In genomic region chr7:157634401-157635147, GRCh38 we compare ENCODE assay signal across 18 cellular contexts.
A peak's percentile ranks its signal among the peaks of the same experiment; 100 is the strongest.
DNase-seq lines count a peak whose midpoint lies in the region; ATAC-seq and TF ChIP-seq lines count a peak whose summit lies in the region.
"Had no signal": no experiment of that assay in that cellular context is flagged by ENCODE, and none has a peak within 500 bp of the region (broad histone marks: within the 10 kb centered on the region; RNA-seq: fewer than 3 reads in every experiment).

No MANE protein-coding gene starts in this region.

- H3K9me3 ChIP-seq in H9 (ENCODE audit: control insufficient read depth, low read depth, low read length), result no peaks in the 10 kb centered on the region
- no peaks in the 10 kb centered on the region for H3K9me3 ChIP-seq in gastrocnemius medialis

- H3K27me3 Mint-ChIP-seq in H9 (ENCODE audit: low read depth) (peaks cover 92% of the 10 kb centered on the region), type B pancreatic cell (peaks cover 15% of the 10 kb centered on the region)

- no peak overlapping the region for H2AFZ ChIP-seq in H9 (ENCODE audit: low read length)
- H2AFZ ChIP-seq: GM23338 had no signal

- H3K27ac ChIP-seq in H9 (ENCODE audit: insufficient read length, low read depth, low read length), result no peak overlapping the region
- no peak overlapping the region for H3K27ac ChIP-seq in gastrocnemius medialis
- H3K27ac ChIP-seq: BLaER1, HL-60 had no signal

- intact Hi-C loops in Right ventricle myocardium inferior (cut with DNase I) (no loop called here), cardiac septum (cut with DNase I) (no loop called here), gastrocnemius medialis (cut with DNase I; ENCODE audit: low total_unique reads) (no loop called here)

- H3K4me3 ChIP-seq in gastrocnemius medialis, result no peak overlapping the region
- H3K4me3 ChIP-seq: BLaER1, GM23338, K562 had no signal

- no peaks in the 10 kb centered on the region for H3K79me1 ChIP-seq in H9 (ENCODE audit: insufficient read depth, low read depth, low read length, poor library complexity, severe bottlenecking)

- TF ChIP-seq POLR2A in gastrocnemius medialis (IDR thresholded peaks at IDR 0.05), result no peak

- no peaks in the 10 kb centered on the region for H4K20me1 ChIP-seq in H9 (ENCODE audit: control insufficient read depth, insufficient read depth, insufficient read length)
- H4K20me1 ChIP-seq: BLaER1 had no signal

- H3K79me2 ChIP-seq in H9 (ENCODE audit: insufficient read depth, low read length), result no peaks in the 10 kb centered on the region

- no peak overlapping the region for H3K23ac ChIP-seq in H9 (ENCODE audit: insufficient read length, low read depth, low read length)

- no peak overlapping the region for H4K5ac ChIP-seq in H9 (ENCODE audit: insufficient read length, low read depth, low read length)

- no peak overlapping the region for H3K4me2 ChIP-seq in H9 (ENCODE audit: insufficient read depth, insufficient read length, low read length)
- H3K4me2 ChIP-seq: BLaER1, GM23338 had no signal

- H3K27ac Mint-ChIP-seq in H9, result no peak overlapping the region
- H3K27ac Mint-ChIP-seq in type B pancreatic cell, result no peak overlapping the region
- H3K27ac Mint-ChIP-seq: CD4-positive, alpha-beta T cell; GM23338; HFFc6 had no signal

- H4K91ac ChIP-seq in H9 (ENCODE audit: insufficient read length, low read depth, low read length), result no peak overlapping the region

- in situ Hi-C loops in gastrocnemius medialis (cut with MboI; ENCODE audit: low sequenced_read_pairs in 4 of 4), result no loop called here

- H3K4me3 Mint-ChIP-seq in H9 (no peak overlapping the region), type B pancreatic cell (no peak overlapping the region)
- H3K4me3 Mint-ChIP-seq: CD4-positive, alpha-beta T cell; GM23338; HFFc6 had no signal

- H3K36me3 Mint-ChIP-seq in H9 (ENCODE audit: insufficient read depth in 1 of 3, low read depth in 3 of 3), result peaks cover 0 to 5% (median 0%) of the 10 kb centered on the region in 3 experiments; a peak in 2 of 7 replicates
- no peaks in the 10 kb centered on the region for H3K36me3 Mint-ChIP-seq in type B pancreatic cell

- no peak overlapping the region for H3K18ac ChIP-seq in H9 (ENCODE audit: insufficient read length, low read depth, low read length)

- H2BK12ac ChIP-seq in H9 (ENCODE audit: insufficient read length, low read depth, low read length), result no peak overlapping the region

- H3K9me3 Mint-ChIP-seq in H9 (peaks cover 1 to 2% of the 10 kb centered on the region in 2 experiments; a peak in 2 of 5 replicates), type B pancreatic cell (no peaks in the 10 kb centered on the region)
- H3K9me3 Mint-ChIP-seq: CD4-positive, alpha-beta T cell had no signal

- H3K23me2 ChIP-seq in H9 (ENCODE audit: insufficient read length, low read depth, low read length, poor library complexity, severe bottlenecking), result no peaks in the 10 kb centered on the region

- H2BK20ac ChIP-seq in H9 (ENCODE audit: low read depth, low read length, poor library complexity, severe bottlenecking), result no peak overlapping the region

- H2BK5ac ChIP-seq in H9 (ENCODE audit: insufficient read length, low read length), result no peak overlapping the region

- ATAC-seq in Right ventricle myocardium inferior (no peak), gastrocnemius medialis (no peak), GM18858 (IDR thresholded peaks at IDR 0.05; ENCODE audit: unreplicated experiment) (no peak)
- ATAC-seq: GM23338, HCT116, K562 had no signal

- no peak overlapping the region; the same call in 1 of the 2 replicates for H3K14ac ChIP-seq in H9 (ENCODE audit: insufficient read depth, low read length)

- H2BK120ac ChIP-seq in H9 (ENCODE audit: low read depth, low read length, poor library complexity, severe bottlenecking), result no peak overlapping the region

- no peak overlapping the region for H4K8ac ChIP-seq in H9 (replicated peaks; ENCODE audit: insufficient read length, low read depth, low read length)

- H3K9ac ChIP-seq in H9 (ENCODE audit: extremely low read depth, insufficient read length, low read length), result no peak overlapping the region
- H3K9ac ChIP-seq: BLaER1 had no signal

- H3K4me1 ChIP-seq in H9 (ENCODE audit: insufficient read depth, low read length) (no peaks in the 10 kb centered on the region), gastrocnemius medialis (no peaks in the 10 kb centered on the region)
- H3K4me1 ChIP-seq: BLaER1, Caco-2 had no signal

- H2BK15ac ChIP-seq in H9 (ENCODE audit: low read depth, low read length), result no peak overlapping the region

- H3T11ph ChIP-seq in H9 (ENCODE audit: low read length), result no peak overlapping the region

- no CpG with 5 or more reads among the region's 24 CpGs for WGBS in H9 (ENCODE audit: extremely low coverage, insufficient read length, low lambda C conversion rate)

- H3K4ac ChIP-seq in H9 (ENCODE audit: low read depth, low read length), result no peak overlapping the region

- no peaks in the 10 kb centered on the region for H3K36me3 ChIP-seq in gastrocnemius medialis
- H3K36me3 ChIP-seq: BLaER1 had no signal

- H3K56ac ChIP-seq in H9 (ENCODE audit: insufficient read length, low read depth, low read length), result no peak overlapping the region

- H3K27me3 ChIP-seq in H9 (ENCODE audit: insufficient read depth, low read length), result no peaks in the 10 kb centered on the region
- H3K27me3 ChIP-seq in gastrocnemius medialis, result no peaks in the 10 kb centered on the region
- H3K27me3 ChIP-seq: BLaER1 had no signal

- DNase-seq in Right ventricle myocardium inferior (ENCODE audit: missing footprints) (peak; percentile 37), cardiac septum (ENCODE audit: low spot score) (no peak), H9 (peak; percentile 5), left kidney (ENCODE audit: low read depth, low spot score) (peak; percentile 45), type B pancreatic cell (ENCODE audit: extremely low spot score, unreplicated experiment) (peak; percentile 45), NCI-H2081 treated with DMSO at 0.1 percent for 48 hours (lab: John Stamatoyannopoulos, UW) (no peak), gastrocnemius medialis (no peak)
- DNase-seq: 8988T; Caco-2; CD4-positive, alpha-beta T cell; GDM1; HFFc6 had no signal

- H3K4me1 Mint-ChIP-seq in H9 (peaks cover 3 to 7% of the 10 kb centered on the region in 2 experiments; a peak in 2 of 4 replicates), type B pancreatic cell (ENCODE audit: unreplicated experiment) (no peaks in the 10 kb centered on the region)
- H3K4me1 Mint-ChIP-seq: GM23338 had no signal

- H2AK5ac ChIP-seq in H9 (ENCODE audit: insufficient read length, low read length), result no peak overlapping the region

- no peak for TF ChIP-seq CTCF in H9 (conservative IDR thresholded peaks at IDR 0.05)
- TF ChIP-seq CTCF in type B pancreatic cell (conservative IDR thresholded peaks at IDR 0.05), result no peak
- TF ChIP-seq CTCF in gastrocnemius medialis (IDR thresholded peaks at IDR 0.05 in 4 of 5, conservative IDR thresholded peaks at IDR 0.05 in 1 of 5), result no peak

Comparison
In these comparisons a context has a peak if more than half of its experiments do, and no peak if none do; other contexts are left out.
1. DNase-seq: peak in Right ventricle myocardium inferior (single experiment), H9 (single experiment), left kidney (single experiment) and type B pancreatic cell (single experiment); none in cardiac septum (single experiment), NCI-H2081 treated with DMSO at 0.1 percent for 48 hours (single experiment) and gastrocnemius medialis (0 of 2).